In the genomic region with DNA sequence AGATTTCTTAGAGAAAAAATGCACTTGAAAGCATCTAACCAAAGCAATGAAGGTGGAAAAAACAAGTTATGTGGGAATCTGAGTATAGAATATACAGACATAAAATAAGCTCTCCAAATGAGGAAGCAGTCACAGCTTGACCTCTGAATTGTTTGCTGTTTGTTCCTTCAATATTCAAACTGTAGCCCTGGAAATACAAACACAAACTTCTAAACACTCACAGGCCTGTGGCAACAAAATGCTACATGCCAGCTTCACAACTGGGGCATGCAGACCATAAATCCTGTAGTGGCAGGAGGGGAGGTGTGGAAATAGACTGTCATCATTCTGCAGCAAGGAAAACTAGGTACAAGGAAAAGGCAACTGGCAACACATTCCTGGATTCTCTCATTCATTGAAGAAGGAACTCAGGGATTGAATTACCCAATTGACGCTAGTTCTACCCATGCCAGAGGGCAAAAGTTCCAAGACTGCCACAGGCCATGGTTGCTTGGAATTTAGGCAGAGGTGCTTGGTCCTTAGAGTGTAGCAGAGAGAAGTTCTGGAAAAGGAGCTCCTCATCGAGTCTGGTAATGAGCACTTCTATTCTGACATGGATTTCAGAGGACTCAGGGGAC, we compare ENCODE assay signal across 10 cellular contexts.
DNase-seq lines count a peak whose midpoint lies in the region; ATAC-seq, FAIRE-seq and TF ChIP-seq lines count a peak whose summit lies in the region.
"Had no signal": no experiment of that assay in that cellular context is flagged by ENCODE, and none has a peak within 500 bp of the region (broad histone marks: within the 10 kb centered on the region; RNA-seq: fewer than 3 reads in every experiment).

No MANE protein-coding gene starts in this region.

- H3K36me3 ChIP-seq in mucosa of descending colon (ENCODE audit: low read depth), result no peaks in the 10 kb centered on the region
- H3K36me3 ChIP-seq: SJSA1 had no signal

- H3K4me1 ChIP-seq in mucosa of descending colon (ENCODE audit: low read depth), result peaks cover 31% of the 10 kb centered on the region

- ATAC-seq in mucosa of descending colon (peak; percentile 83), GM18517 (IDR thresholded peaks at IDR 0.05; ENCODE audit: unreplicated experiment) (no peak), GM18519 (IDR thresholded peaks at IDR 0.05; ENCODE audit: low FRiP score, unreplicated experiment) (no peak)

- peak; percentile 23 for DNase-seq in A172 (ENCODE audit: low spot score)
- peak; percentile 54 for DNase-seq in dermis blood vessel endothelial cell
- DNase-seq in mucosa of descending colon, result peak in 2 of 3 donors; percentile 27 to 35
- DNase-seq in stimulated activated naive CD4-positive, alpha-beta T cell treated with Interleukin-2 at 50 U/mL for 16 hours (lab: John Stamatoyannopoulos, UW), result no peak
- DNase-seq in urothelium cell line (ENCODE audit: low spot score), result no peak
- DNase-seq: nephron progenitor cell had no signal

- intact Hi-C loops in mucosa of descending colon (cut with DNase I, micrococcal nuclease), result no loop called here

- no peak overlapping the region for H3K4me3 ChIP-seq in mucosa of descending colon
- H3K4me3 ChIP-seq: SJSA1 had no signal

- H3K4me1 Mint-ChIP-seq in IgD-negative memory B cell, result peaks cover 0 to 21% (median 18%) of the 10 kb centered on the region in 3 donors

- FAIRE-seq in urothelium cell line (lab: Jason Lieb, UNC), result no peak

- H3K4me3 Mint-ChIP-seq in IgD-negative memory B cell, result no peak overlapping the region
- H3K4me3 Mint-ChIP-seq: nephron progenitor cell had no signal

- H3K27ac Mint-ChIP-seq in IgD-negative memory B cell, result peak overlapping the region in 2 of 3 donors; percentile 76 to 78
- H3K27ac Mint-ChIP-seq: nephron progenitor cell had no signal

- no peaks in the 10 kb centered on the region for H3K9me3 Mint-ChIP-seq in IgD-negative memory B cell
- H3K9me3 Mint-ChIP-seq: nephron progenitor cell had no signal

- no peak for TF ChIP-seq CTCF in mucosa of descending colon (IDR thresholded peaks at IDR 0.05)

- H3K36me3 Mint-ChIP-seq in IgD-negative memory B cell, result peaks cover 10% of the 10 kb centered on the region

- no peaks in the 10 kb centered on the region for H3K27me3 Mint-ChIP-seq in IgD-negative memory B cell

- H3K9me3 ChIP-seq in mucosa of descending colon, result no peaks in the 10 kb centered on the region
- H3K9me3 ChIP-seq: SJSA1 had no signal

Comparison
In these comparisons a context has a peak if more than half of its experiments do, and no peak if none do; other contexts are left out.
1. DNase-seq: peak in A172 (single experiment), dermis blood vessel endothelial cell (single experiment) and mucosa of descending colon (2 of 3); none in stimulated activated naive CD4-positive, alpha-beta T cell treated with Interleukin-2 at 50 U/mL for 16 hours (single experiment) and urothelium cell line (single experiment).